Comparison of ENCODE assay signal across 1 cellular context in the genomic region with DNA sequence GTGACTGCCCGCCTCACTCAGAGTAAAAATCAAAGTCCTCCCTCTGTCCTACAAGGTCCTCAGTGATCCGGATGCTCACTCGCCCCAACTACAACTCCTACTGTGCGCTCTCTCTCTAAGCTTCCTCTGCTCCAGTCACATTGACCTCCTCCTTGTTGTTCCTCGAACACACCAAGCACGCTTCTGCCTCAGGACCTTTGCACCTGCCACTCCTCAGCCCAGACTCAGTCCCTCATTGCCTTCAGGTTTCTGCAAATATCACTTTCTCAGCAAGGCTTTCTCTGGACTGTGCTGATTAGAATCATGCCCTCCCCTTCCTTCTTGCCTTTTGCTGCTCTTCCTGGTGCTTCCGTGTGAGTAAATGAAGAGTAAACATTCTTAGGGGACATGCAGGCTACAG.
TF ChIP-seq lines count a peak whose summit lies in the region.

No MANE protein-coding gene starts in this region.

TF ChIP-seq in GM12878, 131 proteins besides CTCF, POLR2A, EP300 and RAD21:
- no peak for TF ChIP-seq EED (IDR thresholded peaks at IDR 0.05; ENCODE audit: low read depth)
- TF ChIP-seq NRF1 (conservative IDR thresholded peaks at IDR 0.05; ENCODE audit: low read depth, low read length) = no peak
- no peak for TF ChIP-seq ZNF217 (IDR thresholded peaks at IDR 0.05)
- TF ChIP-seq SMAD5 (IDR thresholded peaks at IDR 0.05; ENCODE audit: low read depth) = no peak
- peak; percentile 24; the same call in 1 of the 2 replicates for TF ChIP-seq NFXL1 (IDR thresholded peaks at IDR 0.05; ENCODE audit: borderline replicate concordance)
- no peak for TF ChIP-seq ZNF274 (IDR thresholded peaks at IDR 0.05; ENCODE audit: insufficient read depth, insufficient read length)
